8 cellular contexts compared by ENCODE assay signal in genomic region chr20:327946-328563, GRCh38. TPM values are rescaled to one million over a fixed set of nuclear protein-coding genes. Genes with fewer than 3 reads are reported as not detected.
DNase-seq lines count a peak whose midpoint lies in the region; ATAC-seq and TF ChIP-seq lines count a peak whose summit lies in the region.

No MANE protein-coding gene starts in this region.

- peaks cover 39 to 43% (median 41%) of the 10 kb centered on the region in 3 donors for H3K4me1 Mint-ChIP-seq in naive B cell

- TF ChIP-seq CTCF in AG09309 (IDR thresholded peaks at IDR 0.05; ENCODE audit: control insufficient read depth, insufficient read depth, low read depth, low read length, missing control alignments) (no peak), cardiac fibroblast (IDR thresholded peaks at IDR 0.05; ENCODE audit: low read depth, low read length) (no peak)

- peaks cover 6% of the 10 kb centered on the region for H3K36me3 ChIP-seq in HUES6 (ENCODE audit: control insufficient read depth, insufficient read depth, low read length)

- peak overlapping the region; percentile 26 to 90 (median 52) for H3K27ac Mint-ChIP-seq in naive B cell

- H3K9me3 ChIP-seq in HUES6 (ENCODE audit: control insufficient read depth, insufficient read depth, low read depth, low read length) = no peaks in the 10 kb centered on the region

- H3K4me1 ChIP-seq in HUES6 (ENCODE audit: control insufficient read depth, insufficient read depth, low read length) = peaks cover 29% of the 10 kb centered on the region

- H3K9ac ChIP-seq in HUES6 (ENCODE audit: low read length) = peak overlapping the region; percentile 75

- no peak overlapping the region for H3K27ac ChIP-seq in HUES6 (ENCODE audit: low read depth, low read length)

- peak overlapping the region; percentile 64 to 87 (median 82) for H3K4me3 Mint-ChIP-seq in naive B cell

- no peaks in the 10 kb centered on the region for H3K27me3 Mint-ChIP-seq in naive B cell

- H3K27me3 ChIP-seq in HUES6 (ENCODE audit: control insufficient read depth, insufficient read depth, low read length) = peaks cover 2% of the 10 kb centered on the region; the same call in 1 of the 2 replicates

- ATAC-seq in naive B cell (ENCODE audit: low read depth in 2 of 2) (no peak), HG02763 (IDR thresholded peaks at IDR 0.05; ENCODE audit: unreplicated experiment) (no peak)

- H3K4me3 ChIP-seq in AG09309 (ENCODE audit: control insufficient read depth, low read depth, low read length) (peak overlapping the region; percentile 64), HUES6 (ENCODE audit: low read depth, low read length) (peak overlapping the region; percentile 93), cardiac fibroblast (replicated peaks in 1 of 2; ENCODE audit: low read depth in 2 of 2, low read length in 2 of 2) (peak overlapping the region; percentile 72 to 91)

- H3K36me3 Mint-ChIP-seq in naive B cell = no peaks in the 10 kb centered on the region

- no peaks in the 10 kb centered on the region for H3K9me3 Mint-ChIP-seq in naive B cell

- no peak for DNase-seq in AG09309 (ENCODE audit: low read depth)
- DNase-seq in cardiac fibroblast (ENCODE audit: low read depth in 2 of 2) = peak; percentile 4 to 21
- no peak for DNase-seq in naive B cell
- no peak for DNase-seq in stimulated activated CD4-positive, alpha-beta T cell treated with anti-CD3 and anti-CD28 coated beads, Interleukin-2, amount 100 ng/mL, for 48 hours
- DNase-seq in NCI-H226 = no peak
- no peak for DNase-seq in hepatic stellate cell (ENCODE audit: low spot score)

RNA-seq across cellular contexts. Expression of gene SOX12, which starts 2.7 kb away (rescaled TPM):
- polyA plus RNA-seq in naive B cell (ENCODE audit: low read depth in 6 of 6) = 1 to 10 TPM in 2 of 6 donors, under 1 TPM in 4; 0.15 to 1.7 (median 0.95) TPM

RNA-seq across cellular contexts. Expression of gene NRSN2, which starts 18.9 kb away (rescaled TPM):
- polyA plus RNA-seq in naive B cell (ENCODE audit: low read depth in 6 of 6) = 1 to 10 TPM; 4.7 to 9.8 (median 8.2) TPM

RNA-seq across cellular contexts. Expression of gene ZCCHC3, which starts 30.7 kb away (rescaled TPM):
- polyA plus RNA-seq in naive B cell (ENCODE audit: low read depth in 6 of 6) = 10 to 100 TPM in 5 of 6 donors, 1 to 10 TPM in 1; 9.7 to 19.0 (median 10.9) TPM

RNA-seq across cellular contexts. Expression of gene C20orf96, which starts 37.5 kb away (rescaled TPM):
- polyA plus RNA-seq in naive B cell (ENCODE audit: low read depth in 6 of 6) = 1 to 10 TPM in 2 of 6 donors, under 1 TPM in 4; 0.18 to 1.4 (median 0.37) TPM

RNA-seq across cellular contexts. Expression of gene TRIB3, which starts 52.5 kb away (rescaled TPM):
- 10 to 100 TPM in 5 of 6 donors, 1 to 10 TPM in 1; 7.3 to 23.3 (median 16.3) TPM for polyA plus RNA-seq in naive B cell (ENCODE audit: low read depth in 6 of 6)

Comparison
In these comparisons a context has a peak if more than half of its experiments do, and no peak if none do; other contexts are left out.
1. DNase-seq: peak in cardiac fibroblast (2 of 2); none in AG09309 (single experiment), naive B cell (single experiment), stimulated activated CD4-positive, alpha-beta T cell treated with anti-CD3 and anti-CD28 coated beads, Interleukin-2, amount 100 ng/mL, for 48 hours (0 of 2), NCI-H226 (single experiment) and hepatic stellate cell (single experiment).
2. Peak in every context shown above with its lines, with median percentiles within 50 percentile points of each other: H3K4me3 ChIP-seq.